In the genomic region with DNA sequence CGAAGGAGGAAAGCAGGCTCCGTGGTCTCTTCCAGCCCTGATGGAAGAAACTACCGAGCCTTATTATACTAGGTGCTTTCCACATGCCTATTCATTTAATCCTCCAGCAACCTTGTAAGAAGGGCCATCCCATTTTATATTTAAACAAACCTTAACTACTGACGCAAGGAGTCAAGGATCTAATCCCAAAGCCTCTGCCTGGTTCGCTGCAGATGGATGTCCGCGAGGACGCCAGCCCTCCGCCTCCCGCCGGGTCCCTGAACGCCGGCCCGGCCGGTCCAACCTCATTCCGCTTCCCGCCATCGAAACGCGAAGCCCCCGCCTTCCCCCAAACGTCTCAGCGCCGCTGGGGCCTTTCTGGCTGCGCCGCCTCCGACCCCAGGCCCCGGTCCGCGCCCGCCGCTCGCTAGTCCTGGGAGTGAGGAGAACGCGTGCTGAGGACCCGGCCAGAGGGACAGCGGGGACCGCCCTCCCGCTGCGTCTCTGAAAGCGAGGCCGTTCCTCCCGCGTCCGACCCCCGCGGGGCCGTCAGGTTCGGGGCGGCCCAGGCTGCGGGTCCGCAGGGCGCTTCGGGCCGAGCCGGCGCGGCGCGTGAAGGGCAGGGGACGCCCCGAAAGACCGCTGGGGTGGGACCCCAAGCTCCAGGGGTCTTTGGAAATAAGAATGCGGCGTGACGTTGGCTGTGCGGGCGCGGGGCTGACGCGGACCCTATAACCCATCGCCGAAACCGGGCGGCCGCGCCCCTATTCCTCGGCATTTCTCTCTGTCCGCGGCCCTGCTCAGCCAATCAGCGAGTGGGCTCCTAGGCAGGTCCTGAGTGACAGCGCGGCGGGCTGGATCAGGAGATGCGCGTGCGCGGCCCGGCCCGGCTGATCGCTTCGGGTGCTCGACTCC, we compare ENCODE assay signal across 8 cellular contexts. TPM values are rescaled to one million over a fixed set of nuclear protein-coding genes. Genes with fewer than 3 reads are reported as not detected.
DNase-seq lines count a peak whose midpoint lies in the region; ATAC-seq and TF ChIP-seq lines count a peak whose summit lies in the region.

No MANE protein-coding gene starts in this region.

- H3K27ac ChIP-seq in ascending aorta = peak overlapping the region; percentile 84 to 86
- peak overlapping the region; percentile 28 for H3K27ac ChIP-seq in right cardiac atrium (ENCODE audit: low read length)
- no peak overlapping the region for H3K27ac ChIP-seq in urinary bladder (ENCODE audit: low read depth)

- TF ChIP-seq CTCF in GM13977 (IDR thresholded peaks at IDR 0.05; ENCODE audit: extremely low read depth, insufficient read depth, missing control alignments) (no peak), ascending aorta (IDR thresholded peaks at IDR 0.05) (no peak)

- H3K27me3 ChIP-seq in ascending aorta = no peaks in the 10 kb centered on the region
- no peaks in the 10 kb centered on the region for H3K27me3 ChIP-seq in right cardiac atrium (ENCODE audit: control insufficient read depth, insufficient read depth)

- in situ Hi-C loops in GM13977 (cut with MboI; ENCODE audit: low pct_unique_long_range_greater_than_20kb, low sequenced_read_pairs, unreplicated experiment) = no loop called here

- H3K4me1 ChIP-seq in ascending aorta = peaks cover 11% of the 10 kb centered on the region in 2 donors
- H3K4me1 ChIP-seq in right cardiac atrium (ENCODE audit: control insufficient read depth, insufficient read depth, low read length) = peaks cover 3% of the 10 kb centered on the region
- H3K4me1 ChIP-seq in urinary bladder (ENCODE audit: insufficient read depth) = no peaks in the 10 kb centered on the region

- H3K9me3 Mint-ChIP-seq in T-helper 2 cell treated with Interferon-gamma antibody and Interleukin-4, amounts not matched to agents 5 μg/mL and 100 μg/mL, for 36 hours = no peaks in the 10 kb centered on the region

- peak overlapping the region; percentile 86 to 89 for H3K4me3 ChIP-seq in ascending aorta
- peak overlapping the region; percentile 69 for H3K4me3 ChIP-seq in right cardiac atrium (ENCODE audit: low read length)
- H3K4me3 ChIP-seq in urinary bladder (ENCODE audit: low read depth, low read length) = peak overlapping the region; percentile 53

- under 1% methylated on average over 93 of the region's 93 CpGs for WGBS in right cardiac atrium
- WGBS in urinary bladder = under 1% methylated on average over 93 of the region's 93 CpGs

- H3K4me1 Mint-ChIP-seq in T-helper 2 cell treated with Interferon-gamma antibody and Interleukin-4, amounts not matched to agents 5 μg/mL and 100 μg/mL, for 36 hours (ENCODE audit: low read depth) = peaks cover 60% of the 10 kb centered on the region

- H3K27me3 Mint-ChIP-seq in T-helper 2 cell treated with Interferon-gamma antibody and Interleukin-4, amounts not matched to agents 5 μg/mL and 100 μg/mL, for 36 hours (ENCODE audit: low read depth) = no peaks in the 10 kb centered on the region

- ATAC-seq in HG02938 (IDR thresholded peaks at IDR 0.05; ENCODE audit: unreplicated experiment) (peak; percentile 80), right cardiac atrium (peak; percentile 97)

- peak overlapping the region; percentile 82 for H3K4me3 Mint-ChIP-seq in T-helper 2 cell treated with Interferon-gamma antibody and Interleukin-4, amounts not matched to agents 5 μg/mL and 100 μg/mL, for 36 hours

- H3K9me3 ChIP-seq in ascending aorta (no peaks in the 10 kb centered on the region), right cardiac atrium (ENCODE audit: control insufficient read depth, low read length) (no peaks in the 10 kb centered on the region)

- intact Hi-C loops in ascending aorta (cut with DNase I) (loop anchor here (1.0 to 10.0 kb wide), 5 partner anchors 35 to 531 kb away; a partner anchor contains a TSS), right cardiac atrium (cut with DNase I) (no loop called here)

- H3K36me3 Mint-ChIP-seq in T-helper 2 cell treated with Interferon-gamma antibody and Interleukin-4, amounts not matched to agents 5 μg/mL and 100 μg/mL, for 36 hours (ENCODE audit: low read depth) = peaks cover 27% of the 10 kb centered on the region

- DNase-seq in GM13977 (ENCODE audit: low spot score) (peak; percentile 100), NCI-H1694 treated with DMSO at 0.1 percent for 48 hours (lab: John Stamatoyannopoulos, UW) (peak; percentile 94), ascending aorta (ENCODE audit: low spot score in 2 of 2) (peak; percentile 81 to 97), right cardiac atrium (peak; percentile 97 to 99 (median 98)), pulmonary artery endothelial cell (ENCODE audit: low read depth, low spot score) (peak; percentile 79)
- peak; percentile 96 for DNase-seq in T-helper 2 cell treated with Interferon-gamma antibody and Interleukin-4, amounts not matched to agents 5 μg/mL and 100 μg/mL, for 36 hours (ENCODE audit: low spot score)

- H3K27ac Mint-ChIP-seq in T-helper 2 cell treated with Interferon-gamma antibody and Interleukin-4, amounts not matched to agents 5 μg/mL and 100 μg/mL, for 36 hours = peak overlapping the region; percentile 85

- H3K36me3 ChIP-seq in ascending aorta (no peaks in the 10 kb centered on the region), urinary bladder (ENCODE audit: insufficient read depth) (no peaks in the 10 kb centered on the region)

RNA-seq across cellular contexts. Expression of a gene that starts 0.4 kb away (rescaled TPM):
- total RNA-seq in ascending aorta (29.5 TPM), right cardiac atrium (100 to 1,000 TPM in 1 of 4 donors, 10 to 100 TPM in 3; 53.0 to 113 (median 79.0) TPM), pulmonary artery endothelial cell (20.8 and 24.4 TPM in 2 replicates), urinary bladder (8.2 TPM)
- polyA plus RNA-seq in right cardiac atrium (66.5 TPM), urinary bladder (34.3 TPM)

RNA-seq across cellular contexts. Expression of a gene that starts 35.1 kb away (rescaled TPM):
- total RNA-seq in ascending aorta (1.7 TPM), right cardiac atrium (10 to 100 TPM in 3 of 4 donors, 1 to 10 TPM in 1; 9.0 to 15.9 (median 14.2) TPM), pulmonary artery endothelial cell (7.0 and 7.1 TPM in 2 replicates), urinary bladder (16.5 TPM)
- polyA plus RNA-seq in right cardiac atrium (7.8 TPM), urinary bladder (11.2 TPM)
